Comparison of ENCODE assay signal across 9 cellular contexts in genomic region chr14:104797112-104798044, GRCh38. TPM values are rescaled to one million over a fixed set of nuclear protein-coding genes. Genes with fewer than 3 reads are reported as not detected.
DNase-seq lines count a peak whose midpoint lies in the region; ATAC-seq and TF ChIP-seq lines count a peak whose summit lies in the region.
"Had no signal": no experiment of that assay in that cellular context is flagged by ENCODE, and none has a peak within 500 bp of the region (broad histone marks: within the 10 kb centered on the region; RNA-seq: fewer than 3 reads in every experiment).

No MANE protein-coding gene starts in this region.

- H3K36me3 ChIP-seq in HEK293 (ENCODE audit: control insufficient read depth in 2 of 2, insufficient read depth in 1 of 2, low read length in 2 of 2) (peaks cover 0 to 11% of the 10 kb centered on the region in 2 experiments; a peak in 1 of 3 replicates), mucosa of descending colon (ENCODE audit: low read depth) (no peaks in the 10 kb centered on the region)
- H3K36me3 ChIP-seq: brain microvascular endothelial cell had no signal

- DNase-seq in amniotic epithelial cell (ENCODE audit: low read depth) (peak; percentile 14), mucosa of descending colon (peak; percentile 59 to 77 (median 68)), NOMO-1 (lab: John Stamatoyannopoulos, UW; ENCODE audit: unreplicated experiment in 2 of 2) (no peak), NCI-H187 (lab: John Stamatoyannopoulos, UW) (no peak), LoVo (ENCODE audit: low spot score) (no peak), posterior vena cava (ENCODE audit: low spot score) (no peak)
- DNase-seq: brain microvascular endothelial cell had no signal

- H3K27ac ChIP-seq in 22Rv1: peak overlapping the region; percentile 98
- H3K27ac ChIP-seq in HEK293 (ENCODE audit: extremely low read depth, low read depth, low read length): no peak overlapping the region
- H3K27ac ChIP-seq: brain microvascular endothelial cell had no signal

- intact Hi-C loops in mucosa of descending colon (cut with DNase I, micrococcal nuclease): no loop called here
- intact Hi-C loops in posterior vena cava (cut with DNase I): no loop called here

- H3K4me1 ChIP-seq in HEK293 (ENCODE audit: control insufficient read depth, insufficient read depth, low read length) (peaks cover 14% of the 10 kb centered on the region), mucosa of descending colon (ENCODE audit: low read depth) (peaks cover 53% of the 10 kb centered on the region)

- POLR2A ChIA-PET in HEK293 (lab: Yijun Ruan, JAX): interaction anchor here (0.5 kb wide), 1 partner anchor 694 kb away, joined by 4 read pairs; no protein-coding TSS in a partner anchor

- no peak overlapping the region for H3K4me3 ChIP-seq in HEK293 (ENCODE audit: low read depth, low read length)
- no peak overlapping the region for H3K4me3 ChIP-seq in mucosa of descending colon

- TF ChIP-seq CTCF in 22Rv1 (IDR thresholded peaks at IDR 0.05): no peak
- no peak for TF ChIP-seq CTCF in HEK293 (tag by site-specific recombination; IDR thresholded peaks at IDR 0.05)
- no peak for TF ChIP-seq CTCF in mucosa of descending colon (IDR thresholded peaks at IDR 0.05)

- CTCF ChIA-PET in HEK293 (lab: Yijun Ruan, JAX): no interaction called here

- ATAC-seq in mucosa of descending colon: peak; percentile 13

- H3K9me3 ChIP-seq in HEK293 (ENCODE audit: control insufficient read depth, insufficient read depth, low read depth, low read length) (no peaks in the 10 kb centered on the region), mucosa of descending colon (no peaks in the 10 kb centered on the region)

TF ChIP-seq in HEK293, 187 proteins besides CTCF, POLR2A, EP300 and RAD21:
- TF ChIP-seq BCL11A (tag by site-specific recombination; IDR thresholded peaks at IDR 0.05; ENCODE audit: low read depth): no peak
- TF ChIP-seq ZNF701 (tag by site-specific recombination; IDR thresholded peaks at IDR 0.05): no peak
- TF ChIP-seq GLIS2 (tag by site-specific recombination; IDR thresholded peaks at IDR 0.05): peak; percentile 27; the same call in 1 of the 2 replicates
- peak; percentile 44; the same call in 1 of the 2 replicates for TF ChIP-seq ZBTB20 (tag by site-specific recombination; IDR thresholded peaks at IDR 0.05)
- TF ChIP-seq OSR2 (tag by site-specific recombination; IDR thresholded peaks at IDR 0.05): no peak
- TF ChIP-seq ZFP69B (tag by site-specific recombination; IDR thresholded peaks at IDR 0.05): peak; percentile 83
- TF ChIP-seq, protein P1, sequence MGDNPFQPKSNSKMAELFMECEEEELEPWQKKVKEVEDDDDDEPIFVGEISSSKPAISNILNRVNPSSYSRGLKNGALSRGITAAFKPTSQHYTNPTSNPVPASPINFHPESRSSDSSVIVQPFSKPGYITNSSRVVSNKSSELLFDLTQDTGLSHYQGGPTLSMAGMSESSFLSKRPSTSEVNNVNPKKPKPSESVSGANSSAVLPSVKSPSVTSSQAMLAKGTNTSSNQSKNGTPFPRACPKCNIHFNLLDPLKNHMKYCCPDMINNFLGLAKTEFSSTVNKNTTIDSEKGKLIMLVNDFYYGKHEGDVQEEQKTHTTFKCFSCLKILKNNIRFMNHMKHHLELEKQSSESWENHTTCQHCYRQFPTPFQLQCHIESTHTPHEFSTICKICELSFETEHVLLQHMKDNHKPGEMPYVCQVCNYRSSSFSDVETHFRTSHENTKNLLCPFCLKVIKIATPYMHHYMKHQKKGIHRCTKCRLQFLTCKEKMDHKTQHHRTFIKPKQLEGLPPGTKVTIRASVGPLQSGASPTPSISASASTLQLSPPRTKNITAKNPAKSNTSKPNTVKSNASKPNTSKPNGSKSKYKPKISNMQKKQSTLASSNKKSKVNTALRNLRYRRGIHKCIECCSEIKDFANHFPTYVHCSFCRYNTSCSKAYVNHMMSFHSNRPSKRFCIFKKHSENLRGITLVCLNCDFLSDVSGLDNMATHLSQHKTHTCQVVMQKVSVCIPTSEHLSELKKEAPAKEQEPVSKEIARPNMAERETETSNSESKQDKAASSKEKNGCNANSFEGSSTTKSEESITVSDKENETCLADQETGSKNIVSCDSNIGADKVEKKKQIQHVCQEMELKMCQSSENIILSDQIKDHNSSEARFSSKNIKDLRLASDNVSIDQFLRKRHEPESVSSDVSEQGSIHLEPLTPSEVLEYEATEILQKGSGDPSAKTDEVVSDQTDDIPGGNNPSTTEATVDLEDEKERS (tag by site-specific recombination; IDR thresholded peaks at IDR 0.05): no peak
- TF ChIP-seq ZNF830 (tag by site-specific recombination; IDR thresholded peaks at IDR 0.05; ENCODE audit: low read depth): no peak
- TF ChIP-seq, protein P2, sequence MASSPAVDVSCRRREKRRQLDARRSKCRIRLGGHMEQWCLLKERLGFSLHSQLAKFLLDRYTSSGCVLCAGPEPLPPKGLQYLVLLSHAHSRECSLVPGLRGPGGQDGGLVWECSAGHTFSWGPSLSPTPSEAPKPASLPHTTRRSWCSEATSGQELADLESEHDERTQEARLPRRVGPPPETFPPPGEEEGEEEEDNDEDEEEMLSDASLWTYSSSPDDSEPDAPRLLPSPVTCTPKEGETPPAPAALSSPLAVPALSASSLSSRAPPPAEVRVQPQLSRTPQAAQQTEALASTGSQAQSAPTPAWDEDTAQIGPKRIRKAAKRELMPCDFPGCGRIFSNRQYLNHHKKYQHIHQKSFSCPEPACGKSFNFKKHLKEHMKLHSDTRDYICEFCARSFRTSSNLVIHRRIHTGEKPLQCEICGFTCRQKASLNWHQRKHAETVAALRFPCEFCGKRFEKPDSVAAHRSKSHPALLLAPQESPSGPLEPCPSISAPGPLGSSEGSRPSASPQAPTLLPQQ (tag by site-specific recombination; IDR thresholded peaks at IDR 0.05): peak; percentile 95
- no peak for TF ChIP-seq ZNF404 (tag by site-specific recombination; IDR thresholded peaks at IDR 0.05)
- no peak for TF ChIP-seq ZNF660 (tag by site-specific recombination; IDR thresholded peaks at IDR 0.05)
- no peak for TF ChIP-seq ZNF174 (tag by site-specific recombination; IDR thresholded peaks at IDR 0.05)
- TF ChIP-seq ZNF416 (tag by site-specific recombination; IDR thresholded peaks at IDR 0.05): no peak
- TF ChIP-seq ZNF791 (tag by site-specific recombination; IDR thresholded peaks at IDR 0.05): no peak
- no peak for TF ChIP-seq ZFP41 (tag by site-specific recombination; IDR thresholded peaks at IDR 0.05; ENCODE audit: borderline replicate concordance)
- TF ChIP-seq ZNF341 (tag by site-specific recombination; IDR thresholded peaks at IDR 0.05; ENCODE audit: low read depth): peak; percentile 33

RNA-seq across cellular contexts. Expression of gene AKT1, which starts 1.8 kb away (rescaled TPM):
- 100 to 1,000 TPM; 122 to 176 (median 128) TPM for total RNA-seq in mucosa of descending colon
- total RNA-seq in posterior vena cava: 100 to 1,000 TPM; 115 to 143 TPM

RNA-seq across cellular contexts. Expression of gene ZBTB42, which starts 3.5 kb away (rescaled TPM):
- total RNA-seq in mucosa of descending colon (10 to 100 TPM in 1 of 3 donors, 1 to 10 TPM in 2; 6.5 to 10.6 (median 7.8) TPM), posterior vena cava (1 to 10 TPM; 3.3 to 3.8 TPM)

RNA-seq across cellular contexts. Expression of gene SIVA1, which starts 44.4 kb away (rescaled TPM):
- total RNA-seq in mucosa of descending colon (10 to 100 TPM; 38.7 to 82.4 (median 60.4) TPM), posterior vena cava (10 to 100 TPM; 58.3 to 66.1 TPM)

Comparison
In these comparisons a context has a peak if more than half of its experiments do, and no peak if none do; other contexts are left out.
1. DNase-seq: peak in amniotic epithelial cell (single experiment) and mucosa of descending colon (3 of 3); none in NOMO-1 (0 of 2), NCI-H187 (0 of 2), LoVo (single experiment) and posterior vena cava (single experiment).